ENCODE assay signal across 8 cellular contexts in genomic region chr3:150409125-150409526, GRCh38. TPM values are rescaled to one million over a fixed set of nuclear protein-coding genes. Genes with fewer than 3 reads are reported as not detected.
A peak's percentile ranks its signal among the peaks of the same experiment; 100 is the strongest.
DNase-seq lines count a peak whose midpoint lies in the region; ATAC-seq and TF ChIP-seq lines count a peak whose summit lies in the region.

No MANE protein-coding gene starts in this region.

- no peaks in the 10 kb centered on the region for H3K9me3 ChIP-seq in skeletal muscle satellite cell (replicated peaks; ENCODE audit: low read length)

- TF ChIP-seq CTCF in VCaP (conservative IDR thresholded peaks at IDR 0.05) (no peak), glutamatergic neuron (IDR thresholded peaks at IDR 0.05; ENCODE audit: partially characterized antibody, unreplicated experiment) (no peak)

- H3K9ac ChIP-seq in skeletal muscle satellite cell (ENCODE audit: low read depth, low read length), result peak overlapping the region; percentile 97

- peaks cover 10% of the 10 kb centered on the region for H3K4me1 ChIP-seq in skeletal muscle satellite cell (ENCODE audit: control insufficient read depth, insufficient read depth, low read length)

- peak overlapping the region; percentile 83 for H3K4me2 ChIP-seq in skeletal muscle satellite cell (ENCODE audit: low read length)

- H3K36me3 Mint-ChIP-seq in activated T-cell treated with anti-CD3 and anti-CD28 coated beads, Interleukin-2, amount 50 U/mL, for 72 hours (ENCODE audit: insufficient read depth in 2 of 2), result peaks cover 9 to 17% of the 10 kb centered on the region in 2 donors
- H3K36me3 Mint-ChIP-seq in glutamatergic neuron (ENCODE audit: unreplicated experiment), result peaks cover 7% of the 10 kb centered on the region

- no peak for DNase-seq in activated T-cell treated with anti-CD3 and anti-CD28 coated beads, Interleukin-2, amount 50 U/mL, for 72 hours
- DNase-seq in activated T-cell treated with anti-CD3 and anti-CD28 coated beads for 4 hours (no peak), glutamatergic neuron (no peak), foreskin melanocyte (no peak), LoVo (ENCODE audit: low spot score) (no peak), hepatic stellate cell (ENCODE audit: low spot score) (no peak)

- no peaks in the 10 kb centered on the region for H3K9me3 Mint-ChIP-seq in activated T-cell treated with anti-CD3 and anti-CD28 coated beads, Interleukin-2, amount 50 U/mL, for 72 hours
- peaks cover 22% of the 10 kb centered on the region for H3K9me3 Mint-ChIP-seq in glutamatergic neuron (ENCODE audit: unreplicated experiment)

- peak overlapping the region; percentile 75 to 87 for H3K4me3 Mint-ChIP-seq in activated T-cell treated with anti-CD3 and anti-CD28 coated beads, Interleukin-2, amount 50 U/mL, for 72 hours
- peak overlapping the region; percentile 91 for H3K4me3 Mint-ChIP-seq in glutamatergic neuron (ENCODE audit: unreplicated experiment)

- H3K4me1 Mint-ChIP-seq in activated T-cell treated with anti-CD3 and anti-CD28 coated beads, Interleukin-2, amount 50 U/mL, for 72 hours (ENCODE audit: low read depth), result peaks cover 51% of the 10 kb centered on the region
- H3K4me1 Mint-ChIP-seq in glutamatergic neuron (ENCODE audit: low read depth, unreplicated experiment), result peaks cover 9% of the 10 kb centered on the region

- peak overlapping the region; percentile 98 for H3K4me3 ChIP-seq in skeletal muscle satellite cell (ENCODE audit: low read length)

- H3K27ac Mint-ChIP-seq in activated T-cell treated with anti-CD3 and anti-CD28 coated beads, Interleukin-2, amount 50 U/mL, for 72 hours, result peak overlapping the region; percentile 86
- peak overlapping the region; percentile 93 for H3K27ac Mint-ChIP-seq in glutamatergic neuron (ENCODE audit: unreplicated experiment)

- ATAC-seq in activated T-cell treated with anti-CD3 and anti-CD28 coated beads, Interleukin-2, amount 50 U/mL, for 72 hours (replicated peaks in 1 of 2), result peak in 1 of 2 donors; percentile 54

- peaks cover 26% of the 10 kb centered on the region for H3K36me3 ChIP-seq in skeletal muscle satellite cell (ENCODE audit: insufficient read depth, low read length)

- peak overlapping the region; percentile 96 for H3K27ac ChIP-seq in VCaP

- H3K27me3 ChIP-seq in skeletal muscle satellite cell (ENCODE audit: control insufficient read depth, insufficient read depth, low read length), result no peaks in the 10 kb centered on the region

- no peaks in the 10 kb centered on the region for H3K27me3 Mint-ChIP-seq in activated T-cell treated with anti-CD3 and anti-CD28 coated beads, Interleukin-2, amount 50 U/mL, for 72 hours (ENCODE audit: low read depth)
- peaks cover 13% of the 10 kb centered on the region for H3K27me3 Mint-ChIP-seq in glutamatergic neuron (ENCODE audit: unreplicated experiment)

RNA-seq across cellular contexts. Expression of gene TSC22D2, which starts 1.0 kb away (rescaled TPM):
- total RNA-seq in activated T-cell treated with anti-CD3 and anti-CD28 coated beads, Interleukin-2, amount 50 U/mL, for 72 hours, result 10 to 100 TPM; 20.2 to 20.9 TPM
- 87.3 TPM for total RNA-seq in glutamatergic neuron (ENCODE audit: unreplicated experiment)
- total RNA-seq in skeletal muscle satellite cell (2012; rRNA removed), result 9.1 and 10.0 TPM in 2 replicates
